ENCODE assay signal across 1 cellular context in genomic region chr22:41256254-41256897, GRCh38.
A peak's percentile ranks its signal among the peaks of the same experiment; 100 is the strongest.
TF ChIP-seq lines count a peak whose summit lies in the region.

No MANE protein-coding gene starts in this region.

TF ChIP-seq in HepG2, 621 proteins besides CTCF, POLR2A, EP300 and RAD21:
- peak; percentile 51; the same call in 1 of the 2 replicates for TF ChIP-seq FOSL2 (CRISPR knock-in tag; IDR thresholded peaks at IDR 0.05)
- peak; percentile 18; the same call in 1 of the 2 replicates for TF ChIP-seq ZNF768 (CRISPR knock-in tag; IDR thresholded peaks at IDR 0.05)
- TF ChIP-seq ZNF292 (CRISPR knock-in tag; IDR thresholded peaks at IDR 0.05; ENCODE audit: borderline replicate concordance, low read depth) = no peak
